In the genomic region with DNA sequence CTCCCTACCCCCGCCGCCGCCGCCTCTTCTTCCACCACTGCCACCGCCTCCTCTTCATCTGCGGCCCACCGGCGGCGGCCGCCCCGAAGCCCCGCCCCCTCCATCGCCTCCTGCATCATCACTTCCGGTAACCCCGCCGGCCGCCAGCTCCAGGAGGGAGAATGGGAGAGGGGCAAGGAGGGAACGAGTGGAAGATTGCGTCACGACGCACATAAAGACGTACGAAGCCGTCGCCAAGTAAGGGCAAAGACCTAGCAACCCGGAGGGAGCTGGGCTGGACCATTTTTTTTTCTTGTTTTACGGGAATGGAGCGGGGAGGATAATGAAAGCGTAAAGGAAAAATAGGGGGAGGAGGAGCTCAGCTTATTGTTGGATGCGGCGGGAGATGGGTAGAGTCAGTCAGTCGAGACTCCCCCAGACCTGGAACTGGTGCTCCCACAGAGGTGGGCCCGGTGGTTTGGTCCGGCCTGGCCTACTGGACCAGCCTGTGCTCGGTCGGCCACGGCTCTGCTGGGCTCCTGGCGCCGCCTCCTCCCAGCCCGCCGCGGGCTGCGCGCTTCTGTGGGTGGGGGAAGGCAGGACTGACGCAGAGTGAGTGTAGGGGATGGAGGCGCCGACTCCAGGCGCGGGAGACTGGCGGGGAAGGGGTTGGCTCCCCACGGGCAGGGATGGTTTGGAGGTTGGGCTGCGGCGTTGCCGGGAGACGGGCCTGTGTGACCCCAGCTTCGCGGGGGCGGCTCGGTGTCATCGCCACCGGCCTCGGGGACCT, we compare ENCODE assay signal across 8 cellular contexts. TPM values are rescaled to one million over a fixed set of nuclear protein-coding genes. Genes with fewer than 3 reads are reported as not detected.
DNase-seq lines count a peak whose midpoint lies in the region; ATAC-seq and TF ChIP-seq lines count a peak whose summit lies in the region.

A gene with protein sequence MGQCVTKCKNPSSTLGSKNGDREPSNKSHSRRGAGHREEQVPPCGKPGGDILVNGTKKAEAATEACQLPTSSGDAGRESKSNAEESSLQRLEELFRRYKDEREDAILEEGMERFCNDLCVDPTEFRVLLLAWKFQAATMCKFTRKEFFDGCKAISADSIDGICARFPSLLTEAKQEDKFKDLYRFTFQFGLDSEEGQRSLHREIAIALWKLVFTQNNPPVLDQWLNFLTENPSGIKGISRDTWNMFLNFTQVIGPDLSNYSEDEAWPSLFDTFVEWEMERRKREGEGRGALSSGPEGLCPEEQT (minus strand): TSS at position 60 of the 769 bp plus-strand sequence. CDS start 37,820 bp downstream, outside the sequence.
A gene with protein sequence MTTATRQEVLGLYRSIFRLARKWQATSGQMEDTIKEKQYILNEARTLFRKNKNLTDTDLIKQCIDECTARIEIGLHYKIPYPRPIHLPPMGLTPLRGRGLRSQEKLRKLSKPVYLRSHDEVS (plus strand): TSS at position 473 of the 769 bp plus-strand sequence. CDS start 14,785 bp downstream, outside the sequence.

- peak; percentile 97 for DNase-seq in NCI-H146 treated with DMSO at 0.1 percent for 48 hours (lab: John Stamatoyannopoulos, UW; ENCODE audit: unreplicated experiment)
- DNase-seq in amniotic epithelial cell (ENCODE audit: low read depth), result peak; percentile 100
- DNase-seq in left cardiac atrium, result peak; percentile 97
- peak; percentile 99 for DNase-seq in posterior vena cava (ENCODE audit: low spot score)
- DNase-seq in upper lobe of right lung, result peak; percentile 97

- ATAC-seq in HG02840 (IDR thresholded peaks at IDR 0.05; ENCODE audit: low FRiP score, unreplicated experiment) (peak; percentile 76), left cardiac atrium (peak; percentile 92 to 94), upper lobe of right lung (peak; percentile 90)

- TF ChIP-seq CTCF in GM12875 (IDR thresholded peaks at IDR 0.05; ENCODE audit: borderline replicate concordance, insufficient read depth, low read depth, low read length) (no peak), upper lobe of right lung (IDR thresholded peaks at IDR 0.05) (no peak)

- intact Hi-C loops in T-helper 1 cell treated with Interleukin-12 subunit alpha and Interleukin-12 subunit beta and Interleukin-4 antibody, amounts not matched to agents 30 ng/mL and 1 ng/mL, for 36 hours (cut with micrococcal nuclease), result loop anchor here (1.0 to 10.0 kb wide), 13 partner anchors 11 to 1833 kb away; a partner anchor contains a TSS
- intact Hi-C loops in left cardiac atrium (cut with DNase I) (loop anchor here in 1 of 2 donors (10.0 kb wide), 1 partner anchor 46 kb away; no protein-coding TSS in a partner anchor), posterior vena cava (cut with DNase I) (no loop called here), upper lobe of right lung (cut with DNase I) (no loop called here)

- H3K27me3 ChIP-seq in upper lobe of right lung, result no peaks in the 10 kb centered on the region

- H3K4me1 ChIP-seq in upper lobe of right lung, result peaks cover 61% of the 10 kb centered on the region

- no peaks in the 10 kb centered on the region for H3K9me3 ChIP-seq in upper lobe of right lung

- peak within 1 kb of the TSS; percentile 98 for H3K27ac ChIP-seq in upper lobe of right lung

- H3K4me3 ChIP-seq in GM12875 (ENCODE audit: low read depth, low read length) (peak within 1 kb of the TSS; percentile 69), upper lobe of right lung (peak within 1 kb of the TSS; percentile 91)

- peaks cover 8% of the 10 kb centered on the region for H3K36me3 ChIP-seq in upper lobe of right lung

RNA-seq across cellular contexts. Expression of the first gene that starts in this region (rescaled TPM):
- total RNA-seq in T-helper 1 cell treated with Interleukin-12 subunit alpha and Interleukin-12 subunit beta and Interleukin-4 antibody, amounts not matched to agents 30 ng/mL and 1 ng/mL, for 36 hours, result 19.7 TPM in 2 replicates
- total RNA-seq in left cardiac atrium (10 to 100 TPM; 15.6 to 27.4 TPM), posterior vena cava (10 to 100 TPM; 27.7 to 30.6 TPM), upper lobe of right lung (28.7 TPM)

RNA-seq across cellular contexts. Expression of the second gene that starts in this region (rescaled TPM):
- 25.5 and 26.7 TPM in 2 replicates for total RNA-seq in T-helper 1 cell treated with Interleukin-12 subunit alpha and Interleukin-12 subunit beta and Interleukin-4 antibody, amounts not matched to agents 30 ng/mL and 1 ng/mL, for 36 hours
- total RNA-seq in left cardiac atrium, result 10 to 100 TPM; 32.6 TPM
- 10 to 100 TPM; 32.7 to 38.8 TPM for total RNA-seq in posterior vena cava
- total RNA-seq in upper lobe of right lung, result 28.9 TPM

Comparison
In these comparisons a context has a peak if more than half of its experiments do, and no peak if none do; other contexts are left out.
1. Peak in every context shown above with its lines: DNase-seq, ATAC-seq, H3K4me3 ChIP-seq and H3K27ac ChIP-seq.